8 cellular contexts compared by ENCODE assay signal in the genomic region with DNA sequence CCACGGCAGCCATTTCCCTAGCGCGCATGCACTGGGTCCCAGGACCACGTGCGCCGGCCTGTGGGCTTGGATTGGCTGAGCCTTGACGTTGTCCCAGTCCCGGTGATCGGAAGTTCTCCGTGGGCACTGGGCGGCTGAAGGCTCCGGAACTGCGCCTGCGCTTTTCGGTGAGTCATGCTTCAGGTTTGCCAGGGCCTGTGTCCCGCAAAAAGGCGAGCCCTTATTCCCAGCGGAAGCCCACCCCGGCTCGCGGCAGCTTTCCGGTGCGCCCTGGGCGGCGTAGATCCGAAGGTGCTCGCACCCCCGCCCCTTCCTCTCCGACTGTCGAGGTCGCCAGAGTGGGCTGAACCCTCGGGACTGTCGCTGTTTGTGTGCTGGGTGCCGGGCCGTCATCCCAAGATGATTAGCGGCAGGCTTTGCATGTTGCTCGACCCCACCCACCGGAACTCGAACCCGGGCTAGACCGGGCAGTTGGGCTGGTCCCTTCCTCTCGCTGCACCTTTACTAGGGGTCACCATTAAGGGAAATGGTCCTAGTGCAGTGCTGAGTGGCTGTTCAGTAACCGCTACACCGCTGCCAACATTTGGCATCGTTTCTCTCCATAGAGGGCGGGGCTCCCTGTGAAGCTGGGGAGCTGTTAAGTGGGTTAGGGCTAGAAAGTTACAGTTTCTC. TPM values are rescaled to one million over a fixed set of nuclear protein-coding genes. Genes with fewer than 3 reads are reported as not detected.
DNase-seq lines count a peak whose midpoint lies in the region; ATAC-seq, FAIRE-seq and TF ChIP-seq lines count a peak whose summit lies in the region.

A gene with protein sequence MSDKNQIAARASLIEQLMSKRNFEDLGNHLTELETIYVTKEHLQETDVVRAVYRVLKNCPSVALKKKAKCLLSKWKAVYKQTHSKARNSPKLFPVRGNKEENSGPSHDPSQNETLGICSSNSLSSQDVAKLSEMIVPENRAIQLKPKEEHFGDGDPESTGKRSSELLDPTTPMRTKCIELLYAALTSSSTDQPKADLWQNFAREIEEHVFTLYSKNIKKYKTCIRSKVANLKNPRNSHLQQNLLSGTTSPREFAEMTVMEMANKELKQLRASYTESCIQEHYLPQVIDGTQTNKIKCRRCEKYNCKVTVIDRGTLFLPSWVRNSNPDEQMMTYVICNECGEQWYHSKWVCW (plus strand): TSS at position 120 of the 672 bp plus-strand sequence. CDS start 9,368 bp downstream, outside the sequence.

- DNase-seq in ELR (ENCODE audit: low read depth) (peak; percentile 96), H54 (ENCODE audit: insufficient read length, low spot score) (peak; percentile 39), LoVo (ENCODE audit: low spot score) (peak; percentile 87), fibroblast of pulmonary artery (ENCODE audit: low read depth) (peak; percentile 97), natural killer cell (peak; percentile 86)
- DNase-seq in activated effector memory CD4-positive, alpha-beta T cell treated with anti-CD3 and anti-CD28 coated beads, Interleukin-2, amount 50 U/mL, for 16 hours: peak; percentile 97
- DNase-seq in stimulated activated naive CD4-positive, alpha-beta T cell (lab: John Stamatoyannopoulos, UW): peak; percentile 89 to 96 (median 92)

- FAIRE-seq in H54 (lab: Jason Lieb, UNC): no peak

- H3K36me3 Mint-ChIP-seq in natural killer cell: peaks cover 11% of the 10 kb centered on the region

- peaks cover 4 to 30% of the 10 kb centered on the region in 2 donors for H3K4me1 Mint-ChIP-seq in natural killer cell

- peak; percentile 90 to 98 (median 96) for ATAC-seq in natural killer cell

- H3K9me3 Mint-ChIP-seq in natural killer cell: no peaks in the 10 kb centered on the region

- peak within 1 kb of the TSS; percentile 72 for H3K4me3 ChIP-seq in fibroblast of pulmonary artery (replicated peaks; ENCODE audit: low read depth, low read length)

- TF ChIP-seq POLR2A in H54 (IDR thresholded peaks at IDR 0.05; ENCODE audit: low read depth, low read length): peak; percentile 55
- peak; percentile 83 for TF ChIP-seq POLR2A in Raji (IDR thresholded peaks at IDR 0.05; ENCODE audit: insufficient read depth, low read depth, low read length)

- peak within 1 kb of the TSS; percentile 90 for H3K4me3 Mint-ChIP-seq in natural killer cell

- intact Hi-C loops in natural killer cell (cut with micrococcal nuclease): loop anchor here (1.0 to 10.0 kb wide), 5 partner anchors 35 to 1682 kb away; partner anchors contain the start of gene PIGA

- H3K27ac Mint-ChIP-seq in natural killer cell: peak within 1 kb of the TSS; percentile 88 to 94

- no peak for TF ChIP-seq CTCF in fibroblast of pulmonary artery (IDR thresholded peaks at IDR 0.05; ENCODE audit: low read length, missing control alignments)
- TF ChIP-seq CTCF in natural killer cell (IDR thresholded peaks at IDR 0.05): no peak

- H3K27me3 Mint-ChIP-seq in natural killer cell (ENCODE audit: low read depth in 2 of 2): peaks cover 0 to 6% of the 10 kb centered on the region in 2 donors

RNA-seq across cellular contexts. Expression of the gene that starts here (rescaled TPM):
- total RNA-seq in natural killer cell: 10 to 100 TPM; 11.2 to 17.8 (median 13.4) TPM

Comparison
In these comparisons a context has a peak if more than half of its experiments do, and no peak if none do; other contexts are left out.
1. Peak in every context shown above with its lines: DNase-seq, ATAC-seq and H3K4me3 ChIP-seq.
2. DNase-seq: peak in every context shown above with its lines; median percentile 97 in activated effector memory CD4-positive, alpha-beta T cell treated with anti-CD3 and anti-CD28 coated beads, Interleukin-2, amount 50 U/mL, for 16 hours; 97 in fibroblast of pulmonary artery; 96 in ELR; 92 in stimulated activated naive CD4-positive, alpha-beta T cell; 87 in LoVo; 86 in natural killer cell; 39 in H54.